ENCODE assay signal across 8 cellular contexts in genomic region chr11:829946-830294, GRCh38. TPM values are rescaled to one million over a fixed set of nuclear protein-coding genes. Genes with fewer than 3 reads are reported as not detected.
DNase-seq lines count a peak whose midpoint lies in the region; ATAC-seq lines count a peak whose summit lies in the region.

No MANE protein-coding gene starts in this region.

- H3K27me3 Mint-ChIP-seq in T-cell = peaks cover 9 to 37% of the 10 kb centered on the region in 2 donors

- DNase-seq in T-cell (no peak), right cardiac atrium (no peak), foreskin melanocyte (no peak), MV-4-11 (lab: John Stamatoyannopoulos, UW) (no peak), C1 segment of cervical spinal cord (lab: John Stamatoyannopoulos, UW) (no peak)

- H3K4me3 Mint-ChIP-seq in T-cell = peak overlapping the region; percentile 34 to 78 (median 44)

- intact Hi-C loops in right cardiac atrium (cut with DNase I) = no loop called here

- peak overlapping the region; percentile 10 for H3K27ac ChIP-seq in right cardiac atrium (ENCODE audit: low read length)

- POLR2A ChIA-PET in T-cell (lab: Charles Lee) = interaction anchor here in 1 of 2 donors (0.6 kb wide), 1 partner anchor 19 kb away, joined by 5 read pairs; no protein-coding TSS in a partner anchor

- H3K4me3 ChIP-seq in right cardiac atrium (ENCODE audit: low read length) = peak overlapping the region; percentile 29
- H3K4me3 ChIP-seq in skeletal muscle satellite cell (ENCODE audit: low read length) = peak overlapping the region; percentile 41

- H3K9ac ChIP-seq in skeletal muscle satellite cell (ENCODE audit: low read depth, low read length) = no peak overlapping the region

- H3K4me1 ChIP-seq in right cardiac atrium (ENCODE audit: control insufficient read depth, insufficient read depth, low read length) = peaks cover 9% of the 10 kb centered on the region
- H3K4me1 ChIP-seq in skeletal muscle satellite cell (ENCODE audit: control insufficient read depth, insufficient read depth, low read length) = peaks cover 62% of the 10 kb centered on the region

- CTCF ChIA-PET in T-cell (lab: Charles Lee) = no interaction called here

- peaks cover 4% of the 10 kb centered on the region for H3K36me3 Mint-ChIP-seq in T-cell

- H3K9me3 ChIP-seq in right cardiac atrium (ENCODE audit: control insufficient read depth, low read length) (no peaks in the 10 kb centered on the region), skeletal muscle satellite cell (replicated peaks; ENCODE audit: low read length) (no peaks in the 10 kb centered on the region)

- H3K4me2 ChIP-seq in skeletal muscle satellite cell (ENCODE audit: low read length) = peak overlapping the region; percentile 73

- WGBS in right cardiac atrium = 3% methylated on average over 34 of the region's 34 CpGs

- H3K4me1 Mint-ChIP-seq in T-cell = peaks cover 23 to 49% (median 35%) of the 10 kb centered on the region in 3 donors

- H3K36me3 ChIP-seq in skeletal muscle satellite cell (ENCODE audit: insufficient read depth, low read length) = peaks cover 9% of the 10 kb centered on the region

- H3K27me3 ChIP-seq in right cardiac atrium (ENCODE audit: control insufficient read depth, insufficient read depth) = no peaks in the 10 kb centered on the region
- peaks cover 2% of the 10 kb centered on the region for H3K27me3 ChIP-seq in skeletal muscle satellite cell (ENCODE audit: control insufficient read depth, insufficient read depth, low read length)

- no peak overlapping the region for H3K27ac Mint-ChIP-seq in T-cell

- ATAC-seq in GM18511 (IDR thresholded peaks at IDR 0.05; ENCODE audit: unreplicated experiment) (peak; percentile 2), T-cell (replicated peaks in 1 of 4) (peak; percentile 1 to 3 (median 1)), right cardiac atrium (no peak), HG03378 (IDR thresholded peaks at IDR 0.05; ENCODE audit: unreplicated experiment) (no peak)

- no peaks in the 10 kb centered on the region for H3K9me3 Mint-ChIP-seq in T-cell

RNA-seq across cellular contexts. Expression of gene CRACR2B, which starts 2.2 kb away (rescaled TPM):
- total RNA-seq in T-cell (1 to 10 TPM; 1.4 to 2.9 (median 1.5) TPM), right cardiac atrium (10 to 100 TPM; 18.9 to 26.4 (median 21.0) TPM)
- 42.6 TPM for polyA plus RNA-seq in right cardiac atrium
- 4.1 and 6.8 TPM in 2 replicates for total RNA-seq in skeletal muscle satellite cell (2012; rRNA removed)

RNA-seq across cellular contexts. Expression of gene CD151, which starts 2.8 kb away (rescaled TPM):
- total RNA-seq in T-cell (10 to 100 TPM; 14.9 to 28.2 (median 25.6) TPM), right cardiac atrium (100 to 1,000 TPM; 406 to 517 (median 443) TPM)
- polyA plus RNA-seq in right cardiac atrium = 671 TPM
- total RNA-seq in skeletal muscle satellite cell (2012; rRNA removed) = 301 and 379 TPM in 2 replicates

RNA-seq across cellular contexts. Expression of gene PNPLA2, which starts 11.2 kb away (rescaled TPM):
- 100 to 1,000 TPM; 172 to 212 (median 206) TPM for total RNA-seq in T-cell
- total RNA-seq in right cardiac atrium = 100 to 1,000 TPM; 145 to 193 (median 177) TPM
- 147 TPM for polyA plus RNA-seq in right cardiac atrium
- 35.0 and 39.8 TPM in 2 replicates for total RNA-seq in skeletal muscle satellite cell (2012; rRNA removed)

RNA-seq across cellular contexts. Expression of gene POLR2L, which starts 12.4 kb away (rescaled TPM):
- total RNA-seq in T-cell = 10 to 100 TPM; 34.2 to 73.9 (median 68.7) TPM
- total RNA-seq in right cardiac atrium = 100 to 1,000 TPM; 147 to 223 (median 191) TPM
- polyA plus RNA-seq in right cardiac atrium = 278 TPM
- total RNA-seq in skeletal muscle satellite cell (2012; rRNA removed) = 122 and 169 TPM in 2 replicates

RNA-seq across cellular contexts. Expression of gene TSPAN4, which starts 12.7 kb away (rescaled TPM):
- 1 to 10 TPM; 3.1 to 5.8 (median 4.4) TPM for total RNA-seq in T-cell
- total RNA-seq in right cardiac atrium = 10 to 100 TPM; 36.6 to 45.1 (median 40.4) TPM
- 41.3 TPM for polyA plus RNA-seq in right cardiac atrium
- 120 and 175 TPM in 2 replicates for total RNA-seq in skeletal muscle satellite cell (2012; rRNA removed)

Comparison
In these comparisons a context has a peak if more than half of its experiments do, and no peak if none do; other contexts are left out.
1. ATAC-seq: peak in GM18511 (single experiment) and T-cell (4 of 4); none in right cardiac atrium (0 of 2) and HG03378 (single experiment).
2. RNA of gene CRACR2B, which starts 2.2 kb away (total RNA-seq): 18.9 to 26.4 TPM in right cardiac atrium; 1.4 to 2.9 TPM in T-cell; every median in the first group is over 4 times any median in the second.
3. RNA of gene CD151, which starts 2.8 kb away (total RNA-seq): 406 to 517 TPM in right cardiac atrium; 14.9 to 28.2 TPM in T-cell; every median in the first group is over 10 times any median in the second.